28 cellular contexts compared by ENCODE assay signal in genomic region chr2:223069465-223069864, GRCh38.
"Had no signal": no experiment of that assay in that cellular context is flagged by ENCODE, and none has a peak within 500 bp of the region (broad histone marks: within the 10 kb centered on the region; RNA-seq: fewer than 3 reads in every experiment).

No MANE protein-coding gene starts in this region.

- H3K27ac ChIP-seq: stomach, suprapubic skin, testis, thoracic aorta, thyroid gland, tibial artery, transverse colon, upper lobe of left lung, upper lobe of right lung, uterus, vagina had no signal

- H3K4me3 ChIP-seq: stomach, suprapubic skin, testis, thoracic aorta, thyroid gland, tibial artery, tibial nerve, transverse colon, upper lobe of left lung, upper lobe of right lung, uterus, vagina had no signal

- H3K36me3 Mint-ChIP-seq: stimulated activated effector memory CD8-positive, alpha-beta T cell treated with anti-CD3 and anti-CD28 coated beads, Interleukin-12 subunit alpha, Interleukin-12 subunit beta, amount 100 ng/mL, for 72 hours; stimulated activated memory B cell treated with anti-CD40 and anti-IgM and Interleukin-4, amounts not matched to agents 10 μg/mL and 1 μg/mL and 100 μg/mL, for 72 hours; stimulated activated naive B cell treated with anti-CD40 and anti-IgM and Interleukin-4, amounts not matched to agents 10 μg/mL and 1 μg/mL and 100 μg/mL, for 72 hours; type B pancreatic cell had no signal

- H3K9me3 Mint-ChIP-seq: stimulated activated memory B cell treated with anti-CD40 and anti-IgM and Interleukin-4, amounts not matched to agents 10 μg/mL and 1 μg/mL and 100 μg/mL, for 72 hours; stimulated activated naive B cell treated with anti-CD40 and anti-IgM and Interleukin-4, amounts not matched to agents 10 μg/mL and 1 μg/mL and 100 μg/mL, for 72 hours; stimulated activated naive CD8-positive, alpha-beta T cell treated with anti-CD3 and anti-CD28 coated beads, Interleukin-15, amount 100 ng/mL, for 72 hours; stimulated activated naive CD8-positive, alpha-beta T cell treated with anti-CD3 and anti-CD28 coated beads, Interleukin-15, Interleukin-2, amounts not matched to agents 100 ng/mL and 50 ng/mL, for 24 hours; type B pancreatic cell had no signal

- FAIRE-seq: urothelium cell line had no signal

- H3K27ac Mint-ChIP-seq: stimulated activated effector memory CD8-positive, alpha-beta T cell treated with anti-CD3 and anti-CD28 coated beads, Interleukin-12 subunit alpha, Interleukin-12 subunit beta, amount 100 ng/mL, for 72 hours; stimulated activated memory B cell treated with anti-CD40 and anti-IgM and Interleukin-4, amounts not matched to agents 10 μg/mL and 1 μg/mL and 100 μg/mL, for 72 hours; stimulated activated naive B cell treated with anti-CD40 and anti-IgM and Interleukin-4, amounts not matched to agents 10 μg/mL and 1 μg/mL and 100 μg/mL, for 72 hours; stimulated activated naive CD8-positive, alpha-beta T cell treated with anti-CD3 and anti-CD28 coated beads, Interleukin-15, amount 100 ng/mL, for 72 hours; stimulated activated naive CD8-positive, alpha-beta T cell treated with anti-CD3 and anti-CD28 coated beads, Interleukin-15, Interleukin-2, amounts not matched to agents 100 ng/mL and 50 ng/mL, for 24 hours; type B pancreatic cell had no signal

- H3K4me1 ChIP-seq: stomach, suprapubic skin, testis, thyroid gland, transverse colon, upper lobe of left lung, upper lobe of right lung, uterus, vagina had no signal

- H3K9me3 ChIP-seq: stomach, suprapubic skin, testis, thoracic aorta, thyroid gland, tibial artery, tibial nerve, transverse colon, upper lobe of left lung, upper lobe of right lung, uterus, vagina had no signal

- H3K27me3 ChIP-seq: stomach, suprapubic skin, testis, thyroid gland, tibial artery, tibial nerve, transverse colon, upper lobe of left lung, upper lobe of right lung, uterus, vagina had no signal

- ATAC-seq: stimulated activated effector memory CD8-positive, alpha-beta T cell treated with anti-CD3 and anti-CD28 coated beads, Interleukin-12 subunit alpha, Interleukin-12 subunit beta, amount 100 ng/mL, for 72 hours; stimulated activated memory B cell treated with anti-CD40 and anti-IgM and Interleukin-4, amounts not matched to agents 10 μg/mL and 1 μg/mL and 100 μg/mL, for 72 hours; stimulated activated naive B cell treated with anti-CD40 and anti-IgM and Interleukin-4, amounts not matched to agents 10 μg/mL and 1 μg/mL and 100 μg/mL, for 72 hours; stimulated activated naive CD8-positive, alpha-beta T cell treated with anti-CD3 and anti-CD28 coated beads, Interleukin-15, amount 100 ng/mL, for 72 hours; stimulated activated naive CD8-positive, alpha-beta T cell treated with anti-CD3 and anti-CD28 coated beads, Interleukin-15, Interleukin-2, amounts not matched to agents 100 U/mL and 50 U/mL, for 24 hours; upper lobe of right lung had no signal

- DNase-seq: stimulated activated CD4-positive, alpha-beta T cell treated with anti-CD3 and anti-CD28 coated beads, Interleukin-2, amount 100 ng/mL, for 48 hours; stimulated activated CD4-positive, alpha-beta T cell treated with anti-CD3 and anti-CD28 coated beads, Interleukin-4, amount 100 ng/mL, for 1 hour; stimulated activated CD4-positive, alpha-beta T cell treated with anti-CD3 and anti-CD28 coated beads, Interleukin-4, amount 100 ng/mL, for 24 hours; stimulated activated CD4-positive, alpha-beta T cell treated with anti-CD3 and anti-CD28 coated beads, Interleukin-4, amount 100 ng/mL, for 4 hours; stimulated activated naive B cell treated with anti-CD40 and anti-IgM and Interleukin-4, amounts not matched to agents 10 μg/mL and 1 μg/mL and 100 μg/mL, for 72 hours; stimulated activated naive CD4-positive, alpha-beta T cell; stimulated activated naive CD4-positive, alpha-beta T cell treated with Interleukin-2 at 50 U/mL for 16 hours; stimulated activated naive CD8-positive, alpha-beta T cell treated with anti-CD3 and anti-CD28 coated beads, Interleukin-15, amount 100 ng/mL, for 72 hours; stimulated activated naive CD8-positive, alpha-beta T cell treated with anti-CD3 and anti-CD28 coated beads, Interleukin-15, Interleukin-2, amounts not matched to agents 100 U/mL and 50 U/mL, for 24 hours; stomach; substantia nigra; testis; thyroid gland; tibial artery; transverse colon; trophoblast cell; upper lobe of left lung; upper lobe of right lung; uterus had no signal

- H3K36me3 ChIP-seq: stomach, suprapubic skin, thoracic aorta, thyroid gland, tibial artery, tibial nerve, transverse colon, upper lobe of left lung, upper lobe of right lung, vagina had no signal
